In the genomic region with DNA sequence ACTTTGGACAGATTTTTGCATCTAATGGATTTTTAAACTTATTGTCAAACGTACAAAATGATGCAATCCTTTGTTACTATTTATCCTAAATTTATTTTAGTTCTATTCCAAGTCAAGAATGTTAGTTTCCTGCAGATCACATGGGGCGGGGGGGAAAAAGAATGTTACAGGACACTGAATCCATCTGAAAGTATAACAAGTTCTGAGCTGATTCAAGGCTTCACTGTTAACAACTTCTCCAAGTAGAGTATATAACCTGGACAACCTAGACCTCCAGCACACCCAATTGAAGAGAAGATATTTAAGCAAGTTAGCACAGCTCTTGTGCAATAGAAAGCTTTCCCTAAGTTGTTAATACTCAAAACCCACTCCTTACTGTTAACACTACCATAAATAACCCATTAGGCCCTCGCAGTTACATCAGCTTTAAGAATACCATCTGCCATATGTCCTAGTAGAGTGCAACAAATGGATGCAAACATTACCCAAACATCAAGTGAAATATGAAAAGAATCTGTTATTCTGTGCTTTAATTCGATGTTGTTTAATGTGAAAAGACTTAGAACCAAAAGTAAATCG, we compare ENCODE assay signal across 8 cellular contexts. TPM values are rescaled to one million over a fixed set of nuclear protein-coding genes. Genes with fewer than 3 reads are reported as not detected.
DNase-seq lines count a peak whose midpoint lies in the region; ATAC-seq and TF ChIP-seq lines count a peak whose summit lies in the region.

No MANE protein-coding gene starts in this region.

- peak overlapping the region; percentile 69 to 99 (median 84) for H3K4me3 ChIP-seq in heart left ventricle

- peak overlapping the region in 11 of 12 donors; percentile 84 to 95 (median 92) for H3K27ac ChIP-seq in heart left ventricle

- no peak for DNase-seq in heart left ventricle
- DNase-seq in left ventricle myocardium superior: no peak
- peak; percentile 52 for DNase-seq in RKO (ENCODE audit: low spot score)
- DNase-seq in effector memory CD8-positive, alpha-beta T cell: no peak
- DNase-seq in natural killer cell: no peak
- DNase-seq in effector CD8-positive, alpha-beta T cell (lab: John Stamatoyannopoulos, UW): no peak
- no peak for DNase-seq in retina
- DNase-seq in inferior parietal cortex (ENCODE audit: extremely low spot score): no peak

- H3K36me3 ChIP-seq in heart left ventricle: peaks cover 0 to 8% (median 0%) of the 10 kb centered on the region in 9 donors

- H3K9me3 ChIP-seq in heart left ventricle: no peaks in the 10 kb centered on the region

- peaks cover 0 to 41% (median 27%) of the 10 kb centered on the region in 12 donors for H3K4me1 ChIP-seq in heart left ventricle

- WGBS in heart left ventricle, 4 donors: 12 to 13% (median 12%) methylated on average over 5 of the region's 5 CpGs

- ATAC-seq in heart left ventricle (no peak), left ventricle myocardium superior (no peak), natural killer cell (no peak)
- no peak for ATAC-seq in effector memory CD8-positive, alpha-beta T cell (replicated peaks)

- intact Hi-C loops in heart left ventricle (cut with DNase I) (loop anchor here in 2 of 10 donors (5.0 to 10.0 kb wide), 2 partner anchors 118 to 306 kb away; partner anchors contain the start of genes OSTM1 (in 1 of the 2) and SNX3 (in 1 of the 2)), left ventricle myocardium superior (cut with micrococcal nuclease) (no loop called here), natural killer cell (cut with micrococcal nuclease) (loop anchor here (5.0 kb wide), 1 partner anchor 134 kb away; the partner anchor contains the start of gene SCML4)

- H3K27me3 Mint-ChIP-seq in effector memory CD8-positive, alpha-beta T cell: no peaks in the 10 kb centered on the region
- no peaks in the 10 kb centered on the region for H3K27me3 Mint-ChIP-seq in natural killer cell (ENCODE audit: low read depth in 2 of 2)

- no peaks in the 10 kb centered on the region for H3K9me3 Mint-ChIP-seq in effector memory CD8-positive, alpha-beta T cell
- H3K9me3 Mint-ChIP-seq in natural killer cell: no peaks in the 10 kb centered on the region

- H3K4me3 Mint-ChIP-seq in effector memory CD8-positive, alpha-beta T cell: peak overlapping the region; percentile 90 to 99
- peak overlapping the region; percentile 99 for H3K4me3 Mint-ChIP-seq in natural killer cell

- TF ChIP-seq CTCF in heart left ventricle (IDR thresholded peaks at IDR 0.05) (no peak), natural killer cell (IDR thresholded peaks at IDR 0.05) (no peak)

- peak overlapping the region; percentile 91 to 95 for H3K27ac Mint-ChIP-seq in effector memory CD8-positive, alpha-beta T cell
- H3K27ac Mint-ChIP-seq in natural killer cell: peak overlapping the region; percentile 92 to 93

- H3K4me1 Mint-ChIP-seq in effector memory CD8-positive, alpha-beta T cell (ENCODE audit: low read depth in 2 of 2): peaks cover 20 to 33% of the 10 kb centered on the region in 2 donors
- H3K4me1 Mint-ChIP-seq in natural killer cell: peaks cover 18 to 34% of the 10 kb centered on the region in 2 donors

- TF ChIP-seq POLR2A in heart left ventricle (IDR thresholded peaks at IDR 0.05): no peak

- H3K27me3 ChIP-seq in heart left ventricle: no peaks in the 10 kb centered on the region

- H3K36me3 Mint-ChIP-seq in effector memory CD8-positive, alpha-beta T cell (ENCODE audit: insufficient read depth): peaks cover 14% of the 10 kb centered on the region
- peaks cover 6% of the 10 kb centered on the region for H3K36me3 Mint-ChIP-seq in natural killer cell

RNA-seq across cellular contexts. Expression of gene SEC63, which starts 1.3 kb away (rescaled TPM):
- total RNA-seq in heart left ventricle: 10 to 100 TPM; 15.3 to 64.9 (median 56.0) TPM
- polyA plus RNA-seq in heart left ventricle: 10 to 100 TPM; 20.5 to 25.0 TPM
- total RNA-seq in left ventricle myocardium superior: 45.2 TPM
- total RNA-seq in natural killer cell: 100 to 1,000 TPM in 1 of 3 donors, 10 to 100 TPM in 2; 84.4 to 104 (median 90.4) TPM
